Comparison of ENCODE assay signal across 8 cellular contexts in genomic region chr6:36094786-36095496, GRCh38. TPM values are rescaled to one million over a fixed set of nuclear protein-coding genes. Genes with fewer than 3 reads are reported as not detected.
DNase-seq lines count a peak whose midpoint lies in the region; ATAC-seq lines count a peak whose summit lies in the region.

No MANE protein-coding gene starts in this region.

- peak overlapping the region; percentile 61 for H3K9ac ChIP-seq in mesenchymal stem cell (ENCODE audit: low read length)

- H3K27me3 ChIP-seq in effector memory CD4-positive, alpha-beta T cell (replicated peaks; ENCODE audit: control insufficient read depth, insufficient read depth, low read length, poor library complexity, severe bottlenecking), result no peaks in the 10 kb centered on the region
- H3K27me3 ChIP-seq in mesenchymal stem cell (ENCODE audit: control insufficient read depth in 1 of 2, insufficient read depth in 1 of 2, low read length in 2 of 2), result no peaks in the 10 kb centered on the region

- no peak overlapping the region for H3K14ac ChIP-seq in mesenchymal stem cell (ENCODE audit: low read length in 2 of 2)

- H3K23ac ChIP-seq in mesenchymal stem cell (ENCODE audit: low read length in 2 of 2), result no peak overlapping the region

- H3K18ac ChIP-seq in mesenchymal stem cell (ENCODE audit: low read depth in 1 of 2, low read length in 2 of 2), result no peak overlapping the region

- H2BK15ac ChIP-seq in mesenchymal stem cell (ENCODE audit: low read depth, poor library complexity, severe bottlenecking), result no peak overlapping the region

- ATAC-seq in HG03432 (IDR thresholded peaks at IDR 0.05; ENCODE audit: unreplicated experiment) (peak; percentile 56), HG02938 (IDR thresholded peaks at IDR 0.05; ENCODE audit: unreplicated experiment) (no peak)

- under 1% methylated on average over 7 of the region's 8 CpGs for WGBS in mesenchymal stem cell

- peaks cover 11% of the 10 kb centered on the region for H3K4me1 ChIP-seq in effector memory CD4-positive, alpha-beta T cell (ENCODE audit: control insufficient read depth, insufficient read depth, low read length, poor library complexity, severe bottlenecking)
- no peaks in the 10 kb centered on the region for H3K4me1 ChIP-seq in mesenchymal stem cell (ENCODE audit: control insufficient read depth, insufficient read depth, low read depth, low read length)

- H3K79me1 ChIP-seq in mesenchymal stem cell (replicated peaks; ENCODE audit: low read length, poor library complexity, severe bottlenecking), result peaks cover 9% of the 10 kb centered on the region

- H3K27ac ChIP-seq in effector memory CD4-positive, alpha-beta T cell (ENCODE audit: insufficient read depth, low read length, poor library complexity, severe bottlenecking), result peak overlapping the region; percentile 45
- H3K27ac ChIP-seq in mesenchymal stem cell (ENCODE audit: low read length, poor library complexity, severe bottlenecking), result no peak overlapping the region

- H2BK12ac ChIP-seq in mesenchymal stem cell (ENCODE audit: low read length in 2 of 2), result no peak overlapping the region

- no peak overlapping the region for H2BK5ac ChIP-seq in mesenchymal stem cell (ENCODE audit: low read depth, low read length, poor library complexity, severe bottlenecking)

- no peak overlapping the region for H4K8ac ChIP-seq in mesenchymal stem cell (ENCODE audit: low read length)

- no peak overlapping the region for H2AK5ac ChIP-seq in mesenchymal stem cell (ENCODE audit: low read length, severe bottlenecking)

- H2BK120ac ChIP-seq in mesenchymal stem cell (ENCODE audit: low read depth, low read length), result no peak overlapping the region

- H3K9me3 ChIP-seq in effector memory CD4-positive, alpha-beta T cell (ENCODE audit: control insufficient read depth, low read length), result no peaks in the 10 kb centered on the region
- H3K9me3 ChIP-seq in mesenchymal stem cell (ENCODE audit: control insufficient read depth, low read length), result no peaks in the 10 kb centered on the region

- H3K36me3 ChIP-seq in effector memory CD4-positive, alpha-beta T cell (ENCODE audit: control insufficient read depth, insufficient read depth, low read length), result no peaks in the 10 kb centered on the region
- peaks cover 8 to 43% of the 10 kb centered on the region in 2 experiments for H3K36me3 ChIP-seq in mesenchymal stem cell (ENCODE audit: control insufficient read depth in 1 of 2, insufficient read depth in 2 of 2, low read depth in 1 of 2, low read length in 2 of 2)

- no peak overlapping the region for H2AFZ ChIP-seq in mesenchymal stem cell (ENCODE audit: low read depth, low read length)

- H3K4me2 ChIP-seq in mesenchymal stem cell (ENCODE audit: low read length, poor library complexity, severe bottlenecking), result no peak overlapping the region

- no peak overlapping the region for H3K4ac ChIP-seq in mesenchymal stem cell (ENCODE audit: low read depth in 1 of 2, low read length in 2 of 2)

- H4K91ac ChIP-seq in mesenchymal stem cell (ENCODE audit: low read length), result no peak overlapping the region

- peak; percentile 79 for DNase-seq in ELR (ENCODE audit: low read depth)
- peak; percentile 65 for DNase-seq in NCI-H82 treated with DMSO at 0.1 percent for 48 hours (lab: John Stamatoyannopoulos, UW; ENCODE audit: unreplicated experiment)
- peak; percentile 89 for DNase-seq in activated CD8-positive, alpha-beta memory T cell treated with anti-CD3 and anti-CD28 coated beads for 24 hours
- peak; percentile 60 to 69 (median 68) for DNase-seq in effector memory CD4-positive, alpha-beta T cell
- DNase-seq in mesenchymal stem cell, result peak; percentile 79
- peak; percentile 73 for DNase-seq in stimulated activated CD8-positive, alpha-beta memory T cell treated with anti-CD3 and anti-CD28 coated beads, Interleukin-12 subunit alpha, Interleukin-12 subunit beta, amount 100 ng/mL, for 1 hour (ENCODE audit: low read depth)

- no peak overlapping the region for H3K4me3 ChIP-seq in effector memory CD4-positive, alpha-beta T cell (ENCODE audit: insufficient read depth, low read depth, low read length, poor library complexity, severe bottlenecking)
- H3K4me3 ChIP-seq in mesenchymal stem cell (ENCODE audit: insufficient read depth in 1 of 2, low read depth in 1 of 2, low read length in 2 of 2), result no peak overlapping the region

RNA-seq across cellular contexts. Expression of gene MAPK13, which starts 35.4 kb away (rescaled TPM):
- polyA plus RNA-seq in mesenchymal stem cell (2013, experiment 1 of 2), result 29.8 TPM
- polyA plus RNA-seq in mesenchymal stem cell (2013, experiment 2 of 2), result 28.9 TPM
